ENCODE assay signal across 29 cellular contexts in the genomic region with DNA sequence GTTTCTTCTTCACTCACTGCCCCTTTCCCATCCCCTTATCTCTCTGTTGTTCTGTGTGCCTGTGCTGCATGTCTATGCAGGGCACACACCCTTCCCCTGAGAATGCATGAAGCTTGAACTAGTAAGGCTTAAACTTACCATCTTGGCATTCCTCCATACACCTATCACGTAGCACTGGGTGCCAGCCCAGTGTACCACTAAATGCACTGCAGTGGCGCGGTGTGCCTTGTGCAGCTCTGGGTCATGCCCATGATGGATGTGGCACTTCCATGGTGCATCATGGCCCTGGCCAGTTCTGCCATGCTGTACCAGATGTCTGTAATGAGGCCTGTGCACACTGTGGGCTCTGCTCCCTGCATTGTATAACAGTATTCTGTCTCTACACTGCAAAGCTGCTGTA.
"Had no signal": no experiment of that assay in that cellular context is flagged by ENCODE, and none has a peak within 500 bp of the region (broad histone marks: within the 10 kb centered on the region; RNA-seq: fewer than 3 reads in every experiment).

No MANE protein-coding gene starts in this region.

- H3K36me3 Mint-ChIP-seq: naive B cell; natural killer cell treated with Interleukin-12 subunit alpha and Interleukin-12 subunit beta and Interleukin-15 and Interleukin-18, amount 100 ng/mL, for 72 hours; stimulated activated memory B cell treated with anti-CD40 and anti-IgM and Interleukin-4, amounts not matched to agents 10 μg/mL and 1 μg/mL and 100 μg/mL, for 72 hours had no signal

- H3K9me3 ChIP-seq: colonic mucosa, esophagus muscularis mucosa, gastroesophageal sphincter, heart left ventricle, mucosa of descending colon, prostate gland, right atrium auricular region, testis, tibial artery, upper lobe of left lung had no signal

- ATAC-seq: foreskin keratinocyte; gastroesophageal sphincter; left lobe of liver; mucosa of descending colon; sciatic nerve; stimulated activated memory B cell treated with anti-CD40 and anti-IgM and Interleukin-4, amounts not matched to agents 10 μg/mL and 1 μg/mL and 100 μg/mL, for 72 hours had no signal

- H3K27ac Mint-ChIP-seq: dendritic cell treated with granulocyte-macrophage colony-stimulating factor and Interleukin-4, amounts not matched to agents 40 ng/mL and 50 ng/mL, for 4 days; endodermal cell; natural killer cell treated with Interleukin-12 subunit alpha and Interleukin-12 subunit beta and Interleukin-15 and Interleukin-18, amount 100 ng/mL, for 72 hours; stimulated activated memory B cell treated with anti-CD40 and anti-IgM and Interleukin-4, amounts not matched to agents 10 μg/mL and 1 μg/mL and 100 μg/mL, for 72 hours had no signal

- H3K36me3 ChIP-seq: colonic mucosa, esophagus muscularis mucosa, gastroesophageal sphincter, heart left ventricle, prostate gland, right atrium auricular region, tibial artery, upper lobe of left lung had no signal

- H3K9me3 Mint-ChIP-seq: dendritic cell treated with granulocyte-macrophage colony-stimulating factor and Interleukin-4, amounts not matched to agents 40 ng/mL and 50 ng/mL, for 4 days; endodermal cell; naive B cell; natural killer cell treated with Interleukin-12 subunit alpha and Interleukin-12 subunit beta and Interleukin-15 and Interleukin-18, amount 100 ng/mL, for 72 hours; neural crest cell; stimulated activated memory B cell treated with anti-CD40 and anti-IgM and Interleukin-4, amounts not matched to agents 10 μg/mL and 1 μg/mL and 100 μg/mL, for 72 hours had no signal

- H3K4me3 ChIP-seq: colonic mucosa, esophagus muscularis mucosa, gastroesophageal sphincter, heart left ventricle, hepatocyte, mucosa of descending colon, prostate gland, right atrium auricular region, smooth muscle cell, testis, tibial artery, upper lobe of left lung had no signal

- H3K27ac ChIP-seq: colonic mucosa, epithelial cell of prostate, esophagus muscularis mucosa, foreskin keratinocyte, gastroesophageal sphincter, heart left ventricle, hepatocyte, parathyroid adenoma, prostate gland, right atrium auricular region, testis, tibial artery, upper lobe of left lung had no signal

- H3K27me3 ChIP-seq: colonic mucosa, esophagus muscularis mucosa, foreskin keratinocyte, hepatocyte, right atrium auricular region, testis, tibial artery, upper lobe of left lung had no signal

- H3K4me1 Mint-ChIP-seq: naive B cell; stimulated activated memory B cell treated with anti-CD40 and anti-IgM and Interleukin-4, amounts not matched to agents 10 μg/mL and 1 μg/mL and 100 μg/mL, for 72 hours had no signal

- H3K4me3 Mint-ChIP-seq: dendritic cell treated with granulocyte-macrophage colony-stimulating factor and Interleukin-4, amounts not matched to agents 40 ng/mL and 50 ng/mL, for 4 days; endodermal cell; naive B cell; natural killer cell treated with Interleukin-12 subunit alpha and Interleukin-12 subunit beta and Interleukin-15 and Interleukin-18, amount 100 ng/mL, for 72 hours; neural crest cell; stimulated activated memory B cell treated with anti-CD40 and anti-IgM and Interleukin-4, amounts not matched to agents 10 μg/mL and 1 μg/mL and 100 μg/mL, for 72 hours had no signal

- H3K4me1 ChIP-seq: colonic mucosa, esophagus muscularis mucosa, gastroesophageal sphincter, heart left ventricle, parathyroid adenoma, prostate gland, right atrium auricular region, testis had no signal

- DNase-seq: colonic mucosa; effector CD8-positive, alpha-beta T cell; foreskin keratinocyte; heart left ventricle; mesenchymal stem cell; mucosa of descending colon; naive B cell; stimulated activated CD4-positive, alpha-beta T cell treated with anti-CD3 and anti-CD28 coated beads, Interleukin-2, amount 100 ng/mL, for 24 hours; stimulated activated CD4-positive, alpha-beta T cell treated with anti-CD3 and anti-CD28 coated beads, Interleukin-4, amount 100 ng/mL, for 24 hours; stimulated activated naive CD8-positive, alpha-beta T cell treated with anti-CD3 and anti-CD28 coated beads, Interleukin-15, Interleukin-2, amounts not matched to agents 100 U/mL and 50 U/mL, for 24 hours; substantia nigra; testis; tibial artery; upper lobe of left lung had no signal
